ENCODE assay signal across 14 cellular contexts in the genomic region with DNA sequence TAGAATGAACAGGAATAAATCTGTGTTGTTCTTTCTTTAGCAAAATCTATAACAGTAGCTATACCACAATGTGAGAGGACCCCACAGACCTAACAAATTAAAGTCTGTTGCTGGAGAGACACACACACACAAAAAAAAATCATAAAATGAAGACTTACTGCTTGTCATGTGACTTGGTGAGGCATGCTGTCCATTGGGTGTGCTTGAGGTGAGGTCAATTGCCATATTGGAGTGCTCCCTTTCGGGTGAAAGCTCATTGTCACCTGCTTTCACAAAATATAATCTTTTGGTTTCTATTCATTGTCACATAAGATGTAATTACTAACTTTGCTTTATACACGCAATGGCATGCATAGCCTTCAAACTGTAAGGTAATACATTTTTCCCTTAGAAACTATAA. TPM values are rescaled to one million over a fixed set of nuclear protein-coding genes. Genes with fewer than 3 reads are reported as not detected.
A peak's percentile ranks its signal among the peaks of the same experiment; 100 is the strongest.
DNase-seq lines count a peak whose midpoint lies in the region; ATAC-seq and TF ChIP-seq lines count a peak whose summit lies in the region.
"Had no signal": no experiment of that assay in that cellular context is flagged by ENCODE, and none has a peak within 500 bp of the region (broad histone marks: within the 10 kb centered on the region; RNA-seq: fewer than 3 reads in every experiment).

No MANE protein-coding gene starts in this region.

- H3K9me3 ChIP-seq in CD4-positive, alpha-beta T cell (ENCODE audit: control insufficient read depth, low read length): no peaks in the 10 kb centered on the region
- no peaks in the 10 kb centered on the region for H3K9me3 ChIP-seq in KOPT-K1 (ENCODE audit: insufficient read depth, low read length, poor library complexity, severe bottlenecking)
- H3K9me3 ChIP-seq in BE2C: no peaks in the 10 kb centered on the region

- H3K4me3 Mint-ChIP-seq in CD4-positive, alpha-beta T cell: peak overlapping the region; percentile 98
- no peak overlapping the region for H3K4me3 Mint-ChIP-seq in activated naive CD4-positive, alpha-beta T cell treated with anti-CD3 and anti-CD28 coated beads, Interleukin-2, amount 10 ng/mL, durations not matched to agents 7 days and 5 days

- POLR2A ChIA-PET in CD4-positive, alpha-beta T cell (lab: Charles Lee): interaction anchor here (0.9 to 1.0 kb wide), 2 partner anchors 46 to 90 kb away, joined by 3 to 4 read pairs; no protein-coding TSS in a partner anchor

- peak overlapping the region; percentile 93 for H3K27ac Mint-ChIP-seq in CD4-positive, alpha-beta T cell
- H3K27ac Mint-ChIP-seq in activated naive CD4-positive, alpha-beta T cell treated with anti-CD3 and anti-CD28 coated beads, Interleukin-2, amount 10 ng/mL, durations not matched to agents 7 days and 5 days: no peak overlapping the region
- H3K27ac Mint-ChIP-seq: nephron had no signal

- H3K27me3 ChIP-seq in CD4-positive, alpha-beta T cell (ENCODE audit: control insufficient read depth, insufficient read depth, low read length): peaks cover 12% of the 10 kb centered on the region
- H3K27me3 ChIP-seq in dorsolateral prefrontal cortex: no peaks in the 10 kb centered on the region
- peaks cover 41% of the 10 kb centered on the region for H3K27me3 ChIP-seq in BE2C

- H3K36me3 ChIP-seq in KOPT-K1 (ENCODE audit: insufficient read depth, low read length) (peaks cover 45% of the 10 kb centered on the region), BE2C (no peaks in the 10 kb centered on the region)

- H3K27ac ChIP-seq in CD4-positive, alpha-beta T cell (ENCODE audit: low read depth, low read length): no peak overlapping the region
- H3K27ac ChIP-seq in KOPT-K1 (ENCODE audit: low read depth, low read length, poor library complexity, severe bottlenecking) (peak overlapping the region; percentile 96), dorsolateral prefrontal cortex (peak overlapping the region in 38 of 59 donors; percentile 25 to 98 (median 94))
- H3K27ac ChIP-seq: C4-2B had no signal

- CTCF ChIA-PET in CD4-positive, alpha-beta T cell (lab: Charles Lee): interaction anchor here (0.8 to 0.9 kb wide), 2 partner anchors 9 to 10 kb away, joined by 3 read pairs; no protein-coding TSS in a partner anchor
- CTCF ChIA-PET in activated naive CD4-positive, alpha-beta T cell treated with anti-CD3 and anti-CD28 coated beads, Interleukin-2, amount 10 ng/mL, durations not matched to agents 7 days and 5 days (lab: Charles Lee): no interaction called here

- H3K4me1 ChIP-seq in BE2C: no peaks in the 10 kb centered on the region

- DNase-seq in CD4-positive, alpha-beta T cell: no peak
- DNase-seq in dorsolateral prefrontal cortex (no peak), foreskin fibroblast (no peak), BE2C (no peak), mesenteric fat pad (ENCODE audit: low spot score) (no peak)
- DNase-seq in activated naive CD4-positive, alpha-beta T cell treated with anti-CD3 and anti-CD28 coated beads, Interleukin-2, amount 10 ng/mL, durations not matched to agents 7 days and 5 days: no peak
- DNase-seq: activated CD4-positive, alpha-beta T cell treated with anti-CD3 and anti-CD28 coated beads for 4 hours; SHP77; stimulated activated naive CD4-positive, alpha-beta T cell treated with Interleukin-2 at 50 U/mL for 16 hours had no signal

- intact Hi-C loops in CD4-positive, alpha-beta T cell (cut with DNase I, micrococcal nuclease): no loop called here
- intact Hi-C loops in dorsolateral prefrontal cortex (cut with DNase I): no loop called here

- no peak for ATAC-seq in CD4-positive, alpha-beta T cell (ENCODE audit: poor library complexity)
- ATAC-seq in GM18907 (IDR thresholded peaks at IDR 0.05; ENCODE audit: unreplicated experiment): peak; percentile 12
- ATAC-seq: esophagus mucosa had no signal

- peaks cover 42% of the 10 kb centered on the region for H3K4me1 Mint-ChIP-seq in CD4-positive, alpha-beta T cell (ENCODE audit: low read depth)
- H3K4me1 Mint-ChIP-seq in activated naive CD4-positive, alpha-beta T cell treated with anti-CD3 and anti-CD28 coated beads, Interleukin-2, amount 10 ng/mL, durations not matched to agents 7 days and 5 days: peaks cover 30% of the 10 kb centered on the region

- no peaks in the 10 kb centered on the region for H3K9me3 Mint-ChIP-seq in CD4-positive, alpha-beta T cell
- no peaks in the 10 kb centered on the region for H3K9me3 Mint-ChIP-seq in activated naive CD4-positive, alpha-beta T cell treated with anti-CD3 and anti-CD28 coated beads, Interleukin-2, amount 10 ng/mL, durations not matched to agents 7 days and 5 days
- H3K9me3 Mint-ChIP-seq: nephron had no signal

- no peak for TF ChIP-seq CTCF in CD4-positive, alpha-beta T cell (IDR thresholded peaks at IDR 0.05)
- TF ChIP-seq CTCF in dorsolateral prefrontal cortex (IDR thresholded peaks at IDR 0.05 in 54 of 56, conservative IDR thresholded peaks at IDR 0.05 in 2 of 56; ENCODE audit: low read depth in 1 of 56, partially characterized antibody in 56 of 56) (no peak), foreskin fibroblast (IDR thresholded peaks at IDR 0.05; ENCODE audit: low read depth, low read length) (no peak), BE2C (IDR thresholded peaks at IDR 0.05; ENCODE audit: low read depth, low read length) (no peak)

- peaks cover 11% of the 10 kb centered on the region for H3K36me3 Mint-ChIP-seq in CD4-positive, alpha-beta T cell (ENCODE audit: low read depth)
- H3K36me3 Mint-ChIP-seq in activated naive CD4-positive, alpha-beta T cell treated with anti-CD3 and anti-CD28 coated beads, Interleukin-2, amount 10 ng/mL, durations not matched to agents 7 days and 5 days: no peaks in the 10 kb centered on the region

- H3K4me3 ChIP-seq in dorsolateral prefrontal cortex: peak overlapping the region in 12 of 59 donors; percentile 17 to 96 (median 81)
- no peak overlapping the region for H3K4me3 ChIP-seq in foreskin fibroblast (ENCODE audit: low read depth in 1 of 2, low read length in 2 of 2)
- no peak overlapping the region for H3K4me3 ChIP-seq in BE2C (ENCODE audit: low read depth, low read length)

- H3K27me3 Mint-ChIP-seq in CD4-positive, alpha-beta T cell: peaks cover 26% of the 10 kb centered on the region
- peaks cover 41% of the 10 kb centered on the region for H3K27me3 Mint-ChIP-seq in activated naive CD4-positive, alpha-beta T cell treated with anti-CD3 and anti-CD28 coated beads, Interleukin-2, amount 10 ng/mL, durations not matched to agents 7 days and 5 days

RNA-seq across cellular contexts. Expression of a gene that starts 3.9 kb away (rescaled TPM):
- 1 to 10 TPM; 8.7 to 8.9 TPM for total RNA-seq in CD4-positive, alpha-beta T cell
- total RNA-seq in dorsolateral prefrontal cortex (10 to 100 TPM in 117 of 120 experiments, 1 to 10 TPM in 3; 9.0 to 49.6 (median 21.1) TPM), mesenteric fat pad (7.6 TPM)
- polyA plus RNA-seq in BE2C (2012; ENCODE audit: insufficient read depth, insufficient read length, low read depth): 1.2 TPM
